ENCODE assay signal across 8 cellular contexts in genomic region chr1:100038401-100039306, GRCh38.
DNase-seq lines count a peak whose midpoint lies in the region; ATAC-seq and TF ChIP-seq lines count a peak whose summit lies in the region.

No MANE protein-coding gene starts in this region.

- DNase-seq in ELF-1 (ENCODE audit: low read depth, low spot score): peak; percentile 64
- DNase-seq in T-helper 2 cell: peak; percentile 24 to 88 (median 70)
- peak; percentile 73 for DNase-seq in hepatocyte (ENCODE audit: low spot score)
- no peak for DNase-seq in retinal pigment epithelial cell (ENCODE audit: low read depth)
- DNase-seq in NCI-H774 (lab: John Stamatoyannopoulos, UW): no peak

- H4K20me1 ChIP-seq in KMS-11 (ENCODE audit: insufficient read depth) (no peaks in the 10 kb centered on the region), hepatocyte (ENCODE audit: insufficient read depth, poor library complexity, severe bottlenecking) (peaks cover 34% of the 10 kb centered on the region)

- H3K9me2 ChIP-seq in hepatocyte (replicated peaks; ENCODE audit: insufficient read depth): no peaks in the 10 kb centered on the region

- under 1% methylated on average over 41 of the region's 70 CpGs for WGBS in hepatocyte (ENCODE audit: low lambda C conversion rate, missing lambda C conversion rate)

- peak overlapping the region; percentile 86 for H3K4me2 ChIP-seq in KMS-11
- H3K4me2 ChIP-seq in hepatocyte: peak overlapping the region; percentile 76

- H3K79me2 ChIP-seq in KMS-11 (ENCODE audit: insufficient read depth, low read depth) (peaks cover 50% of the 10 kb centered on the region), hepatocyte (peaks cover 74% of the 10 kb centered on the region)

- H3K27me3 ChIP-seq in KMS-11 (ENCODE audit: insufficient read depth, low read depth) (no peaks in the 10 kb centered on the region), hepatocyte (no peaks in the 10 kb centered on the region)

- H3K9ac ChIP-seq in KMS-11: peak overlapping the region; percentile 95

- H3K9me3 ChIP-seq in hepatocyte (ENCODE audit: low read depth): no peaks in the 10 kb centered on the region

- H3K4me1 ChIP-seq in KMS-11 (ENCODE audit: low read depth, poor library complexity, severe bottlenecking): peaks cover 18% of the 10 kb centered on the region
- no peaks in the 10 kb centered on the region for H3K4me1 ChIP-seq in hepatocyte (ENCODE audit: insufficient read depth)

- H3K4me3 ChIP-seq in KMS-11 (IDR thresholded peaks at IDR 0.05; ENCODE audit: insufficient read depth, low read depth, low read length): no peak overlapping the region
- H3K4me3 ChIP-seq in hepatocyte: peak overlapping the region; percentile 63
- peak overlapping the region; percentile 92 for H3K4me3 ChIP-seq in retinal pigment epithelial cell (ENCODE audit: low read length)

- TF ChIP-seq CTCF in KMS-11 (conservative IDR thresholded peaks at IDR 0.05; ENCODE audit: low read depth, low read length) (no peak), hepatocyte (IDR thresholded peaks at IDR 0.05; ENCODE audit: poor library complexity) (no peak), retinal pigment epithelial cell (conservative IDR thresholded peaks at IDR 0.05; ENCODE audit: low read depth, low read length) (no peak)

- H3K36me3 ChIP-seq in KMS-11 (ENCODE audit: insufficient read depth): no peaks in the 10 kb centered on the region
- H3K36me3 ChIP-seq in hepatocyte (replicated peaks; ENCODE audit: insufficient read depth, low read depth): no peaks in the 10 kb centered on the region

- H3K27ac ChIP-seq in KMS-11: peak overlapping the region; percentile 94
- H3K27ac ChIP-seq in angular gyrus (ENCODE audit: low read depth, low read length): peak overlapping the region; percentile 92
- peak overlapping the region; percentile 99 for H3K27ac ChIP-seq in hepatocyte

- H2AFZ ChIP-seq in KMS-11 (ENCODE audit: low read depth): peak overlapping the region; percentile 63; the same call in 1 of the 2 replicates
- peak overlapping the region; percentile 65 for H2AFZ ChIP-seq in hepatocyte

- peak; percentile 50 for ATAC-seq in GM21737 (IDR thresholded peaks at IDR 0.05; ENCODE audit: unreplicated experiment)

Comparison
In these comparisons a context has a peak if more than half of its experiments do, and no peak if none do; other contexts are left out.
1. DNase-seq: peak in ELF-1 (single experiment), T-helper 2 cell (5 of 5) and hepatocyte (single experiment); none in retinal pigment epithelial cell (single experiment) and NCI-H774 (single experiment).
2. Peak in every context shown above with its lines, with median percentiles within 50 percentile points of each other: H3K27ac ChIP-seq.